In the genomic region with DNA sequence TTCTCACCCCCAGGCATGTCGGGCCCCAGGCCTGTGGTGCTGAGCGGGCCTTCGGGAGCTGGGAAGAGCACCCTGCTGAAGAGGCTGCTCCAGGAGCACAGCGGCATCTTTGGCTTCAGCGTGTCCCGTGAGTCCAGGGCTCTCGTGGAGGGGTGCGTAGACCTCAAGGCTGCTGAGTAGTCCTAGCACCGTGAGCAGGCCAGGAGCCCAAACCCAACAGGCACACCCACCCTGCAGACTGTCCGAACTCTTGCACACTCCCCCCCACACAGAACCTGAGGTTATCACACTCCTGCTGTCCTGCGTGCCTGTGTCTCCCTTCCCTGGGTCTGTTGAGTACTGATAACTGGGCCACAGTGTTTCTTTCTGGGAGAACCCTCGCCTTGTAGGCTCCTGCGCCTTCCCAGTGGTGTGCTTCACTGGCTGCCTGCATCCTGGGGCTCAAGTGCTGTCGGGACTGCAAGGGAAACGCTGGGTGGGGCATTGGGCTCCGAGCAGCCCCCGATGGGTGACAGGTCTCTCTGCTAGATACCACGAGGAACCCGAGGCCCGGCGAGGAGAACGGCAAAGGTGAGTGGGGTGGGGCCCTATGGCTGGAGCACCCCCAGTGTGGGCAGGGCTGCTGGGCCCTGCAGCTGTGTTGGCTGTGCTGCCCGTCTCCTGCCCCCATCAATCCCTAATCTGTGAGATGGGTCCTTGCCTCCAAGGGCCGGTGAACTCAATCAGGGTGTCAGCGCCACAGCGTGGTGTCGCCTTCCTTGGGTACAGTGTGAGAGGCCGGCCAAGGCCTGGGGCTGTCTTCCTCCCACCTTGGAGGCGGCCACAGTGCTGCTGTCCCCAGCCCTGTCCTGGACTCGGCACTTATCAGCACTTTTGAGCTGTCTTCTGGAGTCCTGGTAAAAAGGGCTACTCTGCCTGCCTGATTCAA, we compare ENCODE assay signal across 1 cellular context.
TF ChIP-seq lines count a peak whose summit lies in the region.

No MANE protein-coding gene starts in this region.

TF ChIP-seq in K562, 482 proteins besides CTCF, POLR2A, EP300 and RAD21 (continued from another document and continues in another):
- TF ChIP-seq, protein P1, sequence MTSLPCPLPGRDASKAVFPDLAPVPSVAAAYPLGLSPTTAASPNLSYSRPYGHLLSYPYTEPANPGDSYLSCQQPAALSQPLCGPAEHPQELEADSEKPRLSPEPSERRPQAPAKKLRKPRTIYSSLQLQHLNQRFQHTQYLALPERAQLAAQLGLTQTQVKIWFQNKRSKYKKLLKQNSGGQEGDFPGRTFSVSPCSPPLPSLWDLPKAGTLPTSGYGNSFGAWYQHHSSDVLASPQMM (CRISPR knock-in tag; IDR thresholded peaks at IDR 0.05) = no peak
- no peak for TF ChIP-seq ESRRB (CRISPR knock-in tag; IDR thresholded peaks at IDR 0.05; ENCODE audit: borderline replicate concordance)
- TF ChIP-seq HDAC1 (IDR thresholded peaks at IDR 0.05) = peak in 1 of 2 experiments; percentile 97; a peak in 2 of 4 replicates
- TF ChIP-seq YY1 (IDR thresholded peaks at IDR 0.05; ENCODE audit: borderline replicate concordance in 1 of 3, control insufficient read depth in 1 of 3, extremely low read depth in 1 of 3, insufficient read depth in 3 of 3, insufficient read length in 1 of 3, insufficient replicate concordance in 2 of 3, low read depth in 1 of 3, low read length in 2 of 3) = peak in 1 of 3 experiments; percentile 13
- TF ChIP-seq ZBTB7A (IDR thresholded peaks at IDR 0.05; ENCODE audit: borderline replicate concordance, control insufficient read depth, low read depth, low read length) = peak; percentile 63; the same call in 1 of the 2 replicates
- TF ChIP-seq ZNF274 (IDR thresholded peaks at IDR 0.05; ENCODE audit: borderline replicate concordance, low read depth, low read length) = no peak; the same call in 1 of the 2 replicates
- TF ChIP-seq ZNF263 (CRISPR knock-in tag; IDR thresholded peaks at IDR 0.05; ENCODE audit: borderline replicate concordance) = peak; percentile 79
- peak; percentile 46; the same call in 1 of the 2 replicates for TF ChIP-seq KLF13 (tag; IDR thresholded peaks at IDR 0.05; ENCODE audit: borderline replicate concordance, low read depth)
- no peak for TF ChIP-seq MAFG (tag; conservative IDR thresholded peaks at IDR 0.05)
- peak; percentile 92 for TF ChIP-seq SMAD4 (CRISPR knock-in tag; conservative IDR thresholded peaks at IDR 0.05)
- no peak for TF ChIP-seq NFATC3 (IDR thresholded peaks at IDR 0.05)
- TF ChIP-seq, protein P2, sequence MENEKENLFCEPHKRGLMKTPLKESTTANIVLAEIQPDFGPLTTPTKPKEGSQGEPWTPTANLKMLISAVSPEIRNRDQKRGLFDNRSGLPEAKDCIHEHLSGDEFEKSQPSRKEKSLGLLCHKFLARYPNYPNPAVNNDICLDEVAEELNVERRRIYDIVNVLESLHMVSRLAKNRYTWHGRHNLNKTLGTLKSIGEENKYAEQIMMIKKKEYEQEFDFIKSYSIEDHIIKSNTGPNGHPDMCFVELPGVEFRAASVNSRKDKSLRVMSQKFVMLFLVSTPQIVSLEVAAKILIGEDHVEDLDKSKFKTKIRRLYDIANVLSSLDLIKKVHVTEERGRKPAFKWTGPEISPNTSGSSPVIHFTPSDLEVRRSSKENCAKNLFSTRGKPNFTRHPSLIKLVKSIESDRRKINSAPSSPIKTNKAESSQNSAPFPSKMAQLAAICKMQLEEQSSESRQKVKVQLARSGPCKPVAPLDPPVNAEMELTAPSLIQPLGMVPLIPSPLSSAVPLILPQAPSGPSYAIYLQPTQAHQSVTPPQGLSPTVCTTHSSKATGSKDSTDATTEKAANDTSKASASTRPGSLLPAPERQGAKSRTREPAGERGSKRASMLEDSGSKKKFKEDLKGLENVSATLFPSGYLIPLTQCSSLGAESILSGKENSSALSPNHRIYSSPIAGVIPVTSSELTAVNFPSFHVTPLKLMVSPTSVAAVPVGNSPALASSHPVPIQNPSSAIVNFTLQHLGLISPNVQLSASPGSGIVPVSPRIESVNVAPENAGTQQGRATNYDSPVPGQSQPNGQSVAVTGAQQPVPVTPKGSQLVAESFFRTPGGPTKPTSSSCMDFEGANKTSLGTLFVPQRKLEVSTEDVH (IDR thresholded peaks at IDR 0.05; ENCODE audit: low read depth, partially characterized antibody) = no peak
- TF ChIP-seq, protein P3, sequence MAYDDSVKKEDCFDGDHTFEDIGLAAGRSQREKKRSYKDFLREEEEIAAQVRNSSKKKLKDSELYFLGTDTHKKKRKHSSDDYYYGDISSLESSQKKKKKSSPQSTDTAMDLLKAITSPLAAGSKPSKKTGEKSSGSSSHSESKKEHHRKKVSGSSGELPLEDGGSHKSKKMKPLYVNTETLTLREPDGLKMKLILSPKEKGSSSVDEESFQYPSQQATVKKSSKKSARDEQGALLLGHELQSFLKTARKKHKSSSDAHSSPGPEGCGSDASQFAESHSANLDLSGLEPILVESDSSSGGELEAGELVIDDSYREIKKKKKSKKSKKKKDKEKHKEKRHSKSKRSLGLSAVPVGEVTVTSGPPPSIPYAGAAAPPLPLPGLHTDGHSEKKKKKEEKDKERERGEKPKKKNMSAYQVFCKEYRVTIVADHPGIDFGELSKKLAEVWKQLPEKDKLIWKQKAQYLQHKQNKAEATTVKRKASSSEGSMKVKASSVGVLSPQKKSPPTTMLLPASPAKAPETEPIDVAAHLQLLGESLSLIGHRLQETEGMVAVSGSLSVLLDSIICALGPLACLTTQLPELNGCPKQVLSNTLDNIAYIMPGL (CRISPR knock-in tag; IDR thresholded peaks at IDR 0.05) = no peak
- peak; percentile 98 for TF ChIP-seq ARID1B (IDR thresholded peaks at IDR 0.05)
- peak; percentile 81; the same call in 1 of the 2 replicates for TF ChIP-seq NBN (IDR thresholded peaks at IDR 0.05; ENCODE audit: low read depth)
- TF ChIP-seq, protein P4, sequence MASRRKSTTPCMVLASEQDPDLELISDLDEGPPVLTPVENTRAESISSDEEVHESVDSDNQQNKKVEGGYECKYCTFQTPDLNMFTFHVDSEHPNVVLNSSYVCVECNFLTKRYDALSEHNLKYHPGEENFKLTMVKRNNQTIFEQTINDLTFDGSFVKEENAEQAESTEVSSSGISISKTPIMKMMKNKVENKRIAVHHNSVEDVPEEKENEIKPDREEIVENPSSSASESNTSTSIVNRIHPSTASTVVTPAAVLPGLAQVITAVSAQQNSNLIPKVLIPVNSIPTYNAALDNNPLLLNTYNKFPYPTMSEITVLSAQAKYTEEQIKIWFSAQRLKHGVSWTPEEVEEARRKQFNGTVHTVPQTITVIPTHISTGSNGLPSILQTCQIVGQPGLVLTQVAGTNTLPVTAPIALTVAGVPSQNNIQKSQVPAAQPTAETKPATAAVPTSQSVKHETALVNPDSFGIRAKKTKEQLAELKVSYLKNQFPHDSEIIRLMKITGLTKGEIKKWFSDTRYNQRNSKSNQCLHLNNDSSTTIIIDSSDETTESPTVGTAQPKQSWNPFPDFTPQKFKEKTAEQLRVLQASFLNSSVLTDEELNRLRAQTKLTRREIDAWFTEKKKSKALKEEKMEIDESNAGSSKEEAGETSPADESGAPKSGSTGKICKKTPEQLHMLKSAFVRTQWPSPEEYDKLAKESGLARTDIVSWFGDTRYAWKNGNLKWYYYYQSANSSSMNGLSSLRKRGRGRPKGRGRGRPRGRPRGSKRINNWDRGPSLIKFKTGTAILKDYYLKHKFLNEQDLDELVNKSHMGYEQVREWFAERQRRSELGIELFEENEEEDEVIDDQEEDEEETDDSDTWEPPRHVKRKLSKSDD (conservative IDR thresholded peaks at IDR 0.05; ENCODE audit: low read length) = no peak
- TF ChIP-seq PML (IDR thresholded peaks at IDR 0.05; ENCODE audit: low read length) = peak; percentile 91
- TF ChIP-seq ESRRA (IDR thresholded peaks at IDR 0.05; ENCODE audit: borderline replicate concordance, low read depth) = peak; percentile 22; the same call in 1 of the 2 replicates
- no peak; the same call in 1 of the 2 replicates for TF ChIP-seq POLR2G (IDR thresholded peaks at IDR 0.05; ENCODE audit: low read depth, low read length)
- TF ChIP-seq, protein P5, sequence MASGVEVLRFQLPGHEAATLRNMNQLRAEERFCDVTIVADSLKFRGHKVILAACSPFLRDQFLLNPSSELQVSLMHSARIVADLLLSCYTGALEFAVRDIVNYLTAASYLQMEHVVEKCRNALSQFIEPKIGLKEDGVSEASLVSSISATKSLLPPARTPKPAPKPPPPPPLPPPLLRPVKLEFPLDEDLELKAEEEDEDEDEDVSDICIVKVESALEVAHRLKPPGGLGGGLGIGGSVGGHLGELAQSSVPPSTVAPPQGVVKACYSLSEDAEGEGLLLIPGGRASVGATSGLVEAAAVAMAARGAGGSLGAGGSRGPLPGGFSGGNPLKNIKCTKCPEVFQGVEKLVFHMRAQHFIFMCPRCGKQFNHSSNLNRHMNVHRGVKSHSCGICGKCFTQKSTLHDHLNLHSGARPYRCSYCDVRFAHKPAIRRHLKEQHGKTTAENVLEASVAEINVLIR (CRISPR knock-in tag; IDR thresholded peaks at IDR 0.05) = no peak
- TF ChIP-seq ZNF146 (CRISPR knock-in tag; IDR thresholded peaks at IDR 0.05; ENCODE audit: unreplicated experiment) = no peak
- no peak for TF ChIP-seq ZNF212 (CRISPR knock-in tag; IDR thresholded peaks at IDR 0.05)
- TF ChIP-seq, protein P6, sequence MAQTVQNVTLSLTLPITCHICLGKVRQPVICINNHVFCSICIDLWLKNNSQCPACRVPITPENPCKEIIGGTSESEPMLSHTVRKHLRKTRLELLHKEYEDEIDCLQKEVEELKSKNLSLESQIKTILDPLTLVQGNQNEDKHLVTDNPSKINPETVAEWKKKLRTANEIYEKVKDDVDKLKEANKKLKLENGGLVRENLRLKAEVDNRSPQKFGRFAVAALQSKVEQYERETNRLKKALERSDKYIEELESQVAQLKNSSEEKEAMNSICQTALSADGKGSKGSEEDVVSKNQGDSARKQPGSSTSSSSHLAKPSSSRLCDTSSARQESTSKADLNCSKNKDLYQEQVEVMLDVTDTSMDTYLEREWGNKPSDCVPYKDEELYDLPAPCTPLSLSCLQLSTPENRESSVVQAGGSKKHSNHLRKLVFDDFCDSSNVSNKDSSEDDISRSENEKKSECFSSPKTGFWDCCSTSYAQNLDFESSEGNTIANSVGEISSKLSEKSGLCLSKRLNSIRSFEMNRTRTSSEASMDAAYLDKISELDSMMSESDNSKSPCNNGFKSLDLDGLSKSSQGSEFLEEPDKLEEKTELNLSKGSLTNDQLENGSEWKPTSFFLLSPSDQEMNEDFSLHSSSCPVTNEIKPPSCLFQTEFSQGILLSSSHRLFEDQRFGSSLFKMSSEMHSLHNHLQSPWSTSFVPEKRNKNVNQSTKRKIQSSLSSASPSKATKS (CRISPR knock-in tag; IDR thresholded peaks at IDR 0.05) = no peak
- peak; percentile 65 to 93; a peak in 3 of 4 replicates for TF ChIP-seq RCOR1 (IDR thresholded peaks at IDR 0.05; ENCODE audit: borderline replicate concordance in 1 of 2, low read depth in 2 of 2, low read length in 2 of 2)
- no peak for TF ChIP-seq FOS (IDR thresholded peaks at IDR 0.05; ENCODE audit: extremely low read depth, insufficient read length)
- no peak for TF ChIP-seq NFE2 (IDR thresholded peaks at IDR 0.05; ENCODE audit: low read depth)
- no peak for TF ChIP-seq ZNF785 (CRISPR knock-in tag; IDR thresholded peaks at IDR 0.05)
- peak; percentile 73 to 82; a peak in 2 of 4 replicates for TF ChIP-seq ARNT (IDR thresholded peaks at IDR 0.05)
- TF ChIP-seq, protein P7, sequence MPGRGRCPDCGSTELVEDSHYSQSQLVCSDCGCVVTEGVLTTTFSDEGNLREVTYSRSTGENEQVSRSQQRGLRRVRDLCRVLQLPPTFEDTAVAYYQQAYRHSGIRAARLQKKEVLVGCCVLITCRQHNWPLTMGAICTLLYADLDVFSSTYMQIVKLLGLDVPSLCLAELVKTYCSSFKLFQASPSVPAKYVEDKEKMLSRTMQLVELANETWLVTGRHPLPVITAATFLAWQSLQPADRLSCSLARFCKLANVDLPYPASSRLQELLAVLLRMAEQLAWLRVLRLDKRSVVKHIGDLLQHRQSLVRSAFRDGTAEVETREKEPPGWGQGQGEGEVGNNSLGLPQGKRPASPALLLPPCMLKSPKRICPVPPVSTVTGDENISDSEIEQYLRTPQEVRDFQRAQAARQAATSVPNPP (IDR thresholded peaks at IDR 0.05; ENCODE audit: borderline replicate concordance, insufficient read depth, insufficient read length) = no peak
- TF ChIP-seq ZNF174 (CRISPR knock-in tag; IDR thresholded peaks at IDR 0.05) = no peak
- peak; percentile 65 for TF ChIP-seq CREB1 (IDR thresholded peaks at IDR 0.05)
- 0 out of 2 replicates have a peak, but pooled peaks have one; percentile 12 for TF ChIP-seq CREB1 (CRISPR knock-in tag; IDR thresholded peaks at IDR 0.05)
- TF ChIP-seq ZNF41 (CRISPR knock-in tag; conservative IDR thresholded peaks at IDR 0.05) = no peak
- peak; percentile 99 for TF ChIP-seq TCF3 (CRISPR knock-in tag; IDR thresholded peaks at IDR 0.05)
- TF ChIP-seq, protein P8, sequence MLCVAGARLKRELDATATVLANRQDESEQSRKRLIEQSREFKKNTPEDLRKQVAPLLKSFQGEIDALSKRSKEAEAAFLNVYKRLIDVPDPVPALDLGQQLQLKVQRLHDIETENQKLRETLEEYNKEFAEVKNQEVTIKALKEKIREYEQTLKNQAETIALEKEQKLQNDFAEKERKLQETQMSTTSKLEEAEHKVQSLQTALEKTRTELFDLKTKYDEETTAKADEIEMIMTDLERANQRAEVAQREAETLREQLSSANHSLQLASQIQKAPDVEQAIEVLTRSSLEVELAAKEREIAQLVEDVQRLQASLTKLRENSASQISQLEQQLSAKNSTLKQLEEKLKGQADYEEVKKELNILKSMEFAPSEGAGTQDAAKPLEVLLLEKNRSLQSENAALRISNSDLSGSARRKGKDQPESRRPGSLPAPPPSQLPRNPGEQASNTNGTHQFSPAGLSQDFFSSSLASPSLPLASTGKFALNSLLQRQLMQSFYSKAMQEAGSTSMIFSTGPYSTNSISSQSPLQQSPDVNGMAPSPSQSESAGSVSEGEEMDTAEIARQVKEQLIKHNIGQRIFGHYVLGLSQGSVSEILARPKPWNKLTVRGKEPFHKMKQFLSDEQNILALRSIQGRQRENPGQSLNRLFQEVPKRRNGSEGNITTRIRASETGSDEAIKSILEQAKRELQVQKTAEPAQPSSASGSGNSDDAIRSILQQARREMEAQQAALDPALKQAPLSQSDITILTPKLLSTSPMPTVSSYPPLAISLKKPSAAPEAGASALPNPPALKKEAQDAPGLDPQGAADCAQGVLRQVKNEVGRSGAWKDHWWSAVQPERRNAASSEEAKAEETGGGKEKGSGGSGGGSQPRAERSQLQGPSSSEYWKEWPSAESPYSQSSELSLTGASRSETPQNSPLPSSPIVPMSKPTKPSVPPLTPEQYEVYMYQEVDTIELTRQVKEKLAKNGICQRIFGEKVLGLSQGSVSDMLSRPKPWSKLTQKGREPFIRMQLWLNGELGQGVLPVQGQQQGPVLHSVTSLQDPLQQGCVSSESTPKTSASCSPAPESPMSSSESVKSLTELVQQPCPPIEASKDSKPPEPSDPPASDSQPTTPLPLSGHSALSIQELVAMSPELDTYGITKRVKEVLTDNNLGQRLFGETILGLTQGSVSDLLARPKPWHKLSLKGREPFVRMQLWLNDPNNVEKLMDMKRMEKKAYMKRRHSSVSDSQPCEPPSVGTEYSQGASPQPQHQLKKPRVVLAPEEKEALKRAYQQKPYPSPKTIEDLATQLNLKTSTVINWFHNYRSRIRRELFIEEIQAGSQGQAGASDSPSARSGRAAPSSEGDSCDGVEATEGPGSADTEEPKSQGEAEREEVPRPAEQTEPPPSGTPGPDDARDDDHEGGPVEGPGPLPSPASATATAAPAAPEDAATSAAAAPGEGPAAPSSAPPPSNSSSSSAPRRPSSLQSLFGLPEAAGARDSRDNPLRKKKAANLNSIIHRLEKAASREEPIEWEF (CRISPR knock-in tag; IDR thresholded peaks at IDR 0.05) = no peak
- TF ChIP-seq, protein P9, sequence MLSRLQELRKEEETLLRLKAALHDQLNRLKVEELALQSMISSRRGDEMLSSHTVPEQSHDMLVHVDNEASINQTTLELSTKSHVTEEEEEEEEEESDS (CRISPR knock-in tag; IDR thresholded peaks at IDR 0.05) = no peak
